In genomic region chr1:112713466-112714312, GRCh38 we compare ENCODE assay signal across 8 cellular contexts. TPM values are rescaled to one million over a fixed set of nuclear protein-coding genes. Genes with fewer than 3 reads are reported as not detected.
A peak's percentile ranks its signal among the peaks of the same experiment; 100 is the strongest.
DNase-seq lines count a peak whose midpoint lies in the region; TF ChIP-seq lines count a peak whose summit lies in the region.

No MANE protein-coding gene starts in this region.

- 45% methylated on average over 14 of the region's 14 CpGs for WGBS in prostate gland

- no peak overlapping the region for H3K27ac ChIP-seq in PC-9
- no peak overlapping the region for H3K27ac ChIP-seq in prostate gland

- H3K9me2 ChIP-seq in PC-9 (ENCODE audit: insufficient read depth) = no peaks in the 10 kb centered on the region

- H3K4me2 ChIP-seq in PC-9 = peak overlapping the region; percentile 97

- H3K79me2 ChIP-seq in PC-9 (ENCODE audit: low read depth) = no peaks in the 10 kb centered on the region

- CTCF ChIA-PET in AG04449 (lab: Yijun Ruan, JAX) = interaction anchor here (0.7 to 11.1 kb wide), 14 partner anchors 8 to 359 kb away, joined by 3 to 1029 read pairs (median 20); partner anchors contain the start of gene LRIG2
- CTCF ChIA-PET in PC-9 (lab: Charles Lee) = no interaction called here

- H3K36me3 ChIP-seq in PC-9 (ENCODE audit: low read depth) (no peaks in the 10 kb centered on the region), prostate gland (no peaks in the 10 kb centered on the region)

- peaks cover 11% of the 10 kb centered on the region for H3F3A ChIP-seq in PC-9 (ENCODE audit: insufficient read depth, low read depth)

- no peak for TF ChIP-seq CTCF in AG04449 (IDR thresholded peaks at IDR 0.05; ENCODE audit: insufficient read depth, low read length, missing control alignments)
- TF ChIP-seq CTCF in GM20000 (IDR thresholded peaks at IDR 0.05; ENCODE audit: extremely low read depth, missing control alignments) = no peak
- no peak for TF ChIP-seq CTCF in PC-9 (conservative IDR thresholded peaks at IDR 0.05)
- no peak for TF ChIP-seq CTCF in fibroblast of mammary gland (conservative IDR thresholded peaks at IDR 0.05; ENCODE audit: control insufficient read depth, insufficient read depth, low read depth, low read length)
- TF ChIP-seq CTCF in prostate gland (IDR thresholded peaks at IDR 0.05) = no peak

- BruUV-seq in PC-9 (replicated peaks; lab: Mats Ljungman, UMichigan) = TSS peak; percentile 31

- no peaks in the 10 kb centered on the region for H4K20me1 ChIP-seq in PC-9 (ENCODE audit: insufficient read depth)

- H3K4me3 ChIP-seq in AG04449 (ENCODE audit: low read depth, low read length) = peak overlapping the region; percentile 68
- peak overlapping the region; percentile 85 for H3K4me3 ChIP-seq in PC-9
- H3K4me3 ChIP-seq in fibroblast of mammary gland (ENCODE audit: control insufficient read depth, low read depth, low read length) = peak overlapping the region; percentile 49
- H3K4me3 ChIP-seq in prostate gland = peak overlapping the region; percentile 52 to 65

- peak overlapping the region; percentile 95 for H2AFZ ChIP-seq in PC-9

- no peaks in the 10 kb centered on the region for H3K9me3 ChIP-seq in PC-9 (ENCODE audit: insufficient read depth, low read depth)
- H3K9me3 ChIP-seq in prostate gland = no peaks in the 10 kb centered on the region

- intact Hi-C loops in PC-9 (cut with micrococcal nuclease; ENCODE audit: unreplicated experiment) (loop anchor here (2.0 kb wide), 1 partner anchor 323 kb away; no protein-coding TSS in a partner anchor), prostate gland (cut with DNase I) (loop anchor here (10.0 kb wide), 1 partner anchor 361 kb away; the partner anchor contains the start of gene LRIG2)

- peaks cover 18% of the 10 kb centered on the region for H3K4me1 ChIP-seq in PC-9 (replicated peaks; ENCODE audit: insufficient read depth)
- H3K4me1 ChIP-seq in prostate gland (replicated peaks) = peaks cover 4% of the 10 kb centered on the region

- H3K27me3 ChIP-seq in PC-9 (ENCODE audit: insufficient read depth, low read depth) = no peaks in the 10 kb centered on the region
- no peaks in the 10 kb centered on the region for H3K27me3 ChIP-seq in prostate gland (replicated peaks; ENCODE audit: insufficient read depth)

- POLR2A ChIA-PET in AG04449 (lab: Yijun Ruan, JAX) (interaction anchor here (1.8 kb wide), 1 partner anchor 9 kb away, joined by 11 read pairs; no protein-coding TSS in a partner anchor), PC-9 (lab: Charles Lee; ENCODE audit: unreplicated experiment) (no interaction called here)

- DNase-seq in AG04449 (ENCODE audit: low read depth, low spot score) = no peak
- DNase-seq in GM20000 (ENCODE audit: low spot score) = peak; percentile 59
- peak in 1 of 2 experiments; percentile 50 for DNase-seq in PC-9
- no peak for DNase-seq in fibroblast of mammary gland (ENCODE audit: low read depth)
- DNase-seq in prostate gland (ENCODE audit: low spot score) = no peak
- no peak for DNase-seq in glomerular visceral epithelial cell (ENCODE audit: extremely low spot score)
- DNase-seq in LoVo (ENCODE audit: low spot score) = no peak
- DNase-seq in occipital lobe (lab: John Stamatoyannopoulos, UW) = no peak

- no peak for TF ChIP-seq POLR2A in prostate gland (IDR thresholded peaks at IDR 0.05)

RNA-seq across cellular contexts. Expression of gene PPM1J, which starts 1.4 kb away (rescaled TPM):
- total RNA-seq in PC-9 (2021) = 6.0 and 7.7 TPM in 2 replicates
- 10 to 100 TPM in 1 of 2 donors, 1 to 10 TPM in 1; 2.0 to 16.8 TPM for total RNA-seq in prostate gland
- total RNA-seq in occipital lobe = 4.4 TPM

RNA-seq across cellular contexts. Expression of gene RHOC, which starts 6.8 kb away (rescaled TPM):
- 200 and 220 TPM in 2 replicates for total RNA-seq in PC-9 (2021)
- 100 to 1,000 TPM; 272 to 373 TPM for total RNA-seq in prostate gland
- total RNA-seq in occipital lobe = 37.6 TPM

RNA-seq across cellular contexts. Expression of gene MOV10, which starts 39.2 kb away (rescaled TPM):
- total RNA-seq in PC-9 (2021) (73.7 and 78.3 TPM in 2 replicates), prostate gland (100 to 1,000 TPM in 1 of 2 donors, 10 to 100 TPM in 1; 47.0 to 169 TPM), occipital lobe (3.7 TPM)

Comparison
In these comparisons a context has a peak if more than half of its experiments do, and no peak if none do; other contexts are left out.
1. RNA of gene MOV10, which starts 39.2 kb away (total RNA-seq): 47.0 to 169 TPM in prostate gland and 73.7 to 78.3 TPM in PC-9; 3.7 TPM in occipital lobe (single experiment); every median in the first group is over 10 times any median in the second.
2. Peak in every context shown above with its lines, with median percentiles within 50 percentile points of each other: H3K4me3 ChIP-seq.